2 cellular contexts compared by ENCODE assay signal in genomic region chr3:135148431-135148830, GRCh38.
TF ChIP-seq lines count a peak whose summit lies in the region.

No MANE protein-coding gene starts in this region.

TF ChIP-seq in liver, 16 proteins besides CTCF, POLR2A, EP300 and RAD21 (continued from another document):
- TF ChIP-seq REST (IDR thresholded peaks at IDR 0.05) (peak; percentile 75), SP1 (IDR thresholded peaks at IDR 0.05) (peak; percentile 95), EGR1 (IDR thresholded peaks at IDR 0.05; ENCODE audit: low read depth in 2 of 2) (peak in 1 of 2 donors; percentile 45), JUND (IDR thresholded peaks at IDR 0.05) (peak; percentile 24 to 79), NR2F2 (IDR thresholded peaks at IDR 0.05) (peak; percentile 31), TAF1 (conservative IDR thresholded peaks at IDR 0.05) (no peak), HNF4G (IDR thresholded peaks at IDR 0.05) (no peak), FOXA1 (IDR thresholded peaks at IDR 0.05) (no peak), HNF4A (conservative IDR thresholded peaks at IDR 0.05) (peak; percentile 42 to 78)
- TF ChIP-seq, protein P1, sequence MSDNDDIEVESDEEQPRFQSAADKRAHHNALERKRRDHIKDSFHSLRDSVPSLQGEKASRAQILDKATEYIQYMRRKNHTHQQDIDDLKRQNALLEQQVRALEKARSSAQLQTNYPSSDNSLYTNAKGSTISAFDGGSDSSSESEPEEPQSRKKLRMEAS (IDR thresholded peaks at IDR 0.05), result peak; percentile 56
- TF ChIP-seq, protein P2, sequence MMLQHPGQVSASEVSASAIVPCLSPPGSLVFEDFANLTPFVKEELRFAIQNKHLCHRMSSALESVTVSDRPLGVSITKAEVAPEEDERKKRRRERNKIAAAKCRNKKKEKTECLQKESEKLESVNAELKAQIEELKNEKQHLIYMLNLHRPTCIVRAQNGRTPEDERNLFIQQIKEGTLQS (IDR thresholded peaks at IDR 0.05), result no peak

TF ChIP-seq in HepG2, 621 proteins besides CTCF, POLR2A, EP300 and RAD21 (continued from another document):
- no peak for TF ChIP-seq ZBTB25 (CRISPR knock-in tag; IDR thresholded peaks at IDR 0.05)
- no peak for TF ChIP-seq U2AF2 (IDR thresholded peaks at IDR 0.05; ENCODE audit: low read depth, low read length)
- no peak for TF ChIP-seq ZNF790 (CRISPR knock-in tag; IDR thresholded peaks at IDR 0.05; ENCODE audit: borderline replicate concordance)
- TF ChIP-seq, protein P3, sequence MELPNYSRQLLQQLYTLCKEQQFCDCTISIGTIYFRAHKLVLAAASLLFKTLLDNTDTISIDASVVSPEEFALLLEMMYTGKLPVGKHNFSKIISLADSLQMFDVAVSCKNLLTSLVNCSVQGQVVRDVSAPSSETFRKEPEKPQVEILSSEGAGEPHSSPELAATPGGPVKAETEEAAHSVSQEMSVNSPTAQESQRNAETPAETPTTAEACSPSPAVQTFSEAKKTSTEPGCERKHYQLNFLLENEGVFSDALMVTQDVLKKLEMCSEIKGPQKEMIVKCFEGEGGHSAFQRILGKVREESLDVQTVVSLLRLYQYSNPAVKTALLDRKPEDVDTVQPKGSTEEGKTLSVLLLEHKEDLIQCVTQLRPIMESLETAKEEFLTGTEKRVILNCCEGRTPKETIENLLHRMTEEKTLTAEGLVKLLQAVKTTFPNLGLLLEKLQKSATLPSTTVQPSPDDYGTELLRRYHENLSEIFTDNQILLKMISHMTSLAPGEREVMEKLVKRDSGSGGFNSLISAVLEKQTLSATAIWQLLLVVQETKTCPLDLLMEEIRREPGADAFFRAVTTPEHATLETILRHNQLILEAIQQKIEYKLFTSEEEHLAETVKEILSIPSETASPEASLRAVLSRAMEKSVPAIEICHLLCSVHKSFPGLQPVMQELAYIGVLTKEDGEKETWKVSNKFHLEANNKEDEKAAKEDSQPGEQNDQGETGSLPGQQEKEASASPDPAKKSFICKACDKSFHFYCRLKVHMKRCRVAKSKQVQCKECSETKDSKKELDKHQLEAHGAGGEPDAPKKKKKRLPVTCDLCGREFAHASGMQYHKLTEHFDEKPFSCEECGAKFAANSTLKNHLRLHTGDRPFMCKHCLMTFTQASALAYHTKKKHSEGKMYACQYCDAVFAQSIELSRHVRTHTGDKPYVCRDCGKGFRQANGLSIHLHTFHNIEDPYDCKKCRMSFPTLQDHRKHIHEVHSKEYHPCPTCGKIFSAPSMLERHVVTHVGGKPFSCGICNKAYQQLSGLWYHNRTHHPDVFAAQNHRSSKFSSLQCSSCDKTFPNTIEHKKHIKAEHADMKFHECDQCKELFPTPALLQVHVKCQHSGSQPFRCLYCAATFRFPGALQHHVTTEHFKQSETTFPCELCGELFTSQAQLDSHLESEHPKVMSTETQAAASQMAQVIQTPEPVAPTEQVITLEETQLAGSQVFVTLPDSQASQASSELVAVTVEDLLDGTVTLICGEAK (IDR thresholded peaks at IDR 0.05), result no peak
- TF ChIP-seq, protein P3 (CRISPR knock-in tag; IDR thresholded peaks at IDR 0.05), result no peak
- TF ChIP-seq JARID2 (CRISPR knock-in tag; IDR thresholded peaks at IDR 0.05; ENCODE audit: insufficient replicate concordance), result no peak
- no peak for TF ChIP-seq CREM (IDR thresholded peaks at IDR 0.05)
- no peak for TF ChIP-seq CREM (CRISPR knock-in tag; IDR thresholded peaks at IDR 0.05)
- TF ChIP-seq XRCC5 (optimal IDR thresholded peaks at IDR 0.05; ENCODE audit: low read length), result no peak
